ENCODE assay signal across 34 cellular contexts in the genomic region with DNA sequence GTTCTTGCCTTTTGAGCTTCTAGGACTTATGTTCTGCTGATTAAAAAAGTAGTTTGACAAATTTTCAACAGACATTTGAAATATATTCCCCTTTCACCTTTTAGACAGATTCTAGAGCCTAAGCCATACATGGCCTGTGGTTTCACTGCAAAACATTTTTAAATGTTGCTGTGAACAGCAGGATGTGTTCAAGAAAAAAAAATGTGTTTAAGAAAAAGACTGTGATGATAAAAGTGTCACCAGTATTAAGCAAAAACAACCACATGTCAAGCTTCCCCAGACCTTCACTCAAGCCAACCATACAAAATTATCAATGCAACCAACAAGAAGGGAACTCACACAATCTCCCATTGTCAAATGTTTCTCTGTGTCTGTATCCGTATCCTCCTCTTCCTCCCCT.
"Had no signal": no experiment of that assay in that cellular context is flagged by ENCODE, and none has a peak within 500 bp of the region (broad histone marks: within the 10 kb centered on the region; RNA-seq: fewer than 3 reads in every experiment).

No MANE protein-coding gene starts in this region.

- DNase-seq: activated B cell treated with CpG ODN at 0.5 μM for 24 hours; activated CD4-positive, alpha-beta memory T cell treated with anti-CD3 and anti-CD28 coated beads, Interleukin-2, amount 10 ng/mL, durations not matched to agents 7 days and 5 days; activated CD4-positive, alpha-beta T cell treated with anti-CD3 and anti-CD28 coated beads for 4 hours; activated CD4-positive, alpha-beta T cell treated with anti-CD3 and anti-CD28 coated beads, Interleukin-2, amount 50 U/mL, for 1 hour; activated CD4-positive, CD25-positive, alpha-beta regulatory T cell treated with anti-CD3 and anti-CD28 coated beads, Interleukin-2, amount 50 U/mL, for 72 hours; activated CD8-positive, alpha-beta memory T cell treated with anti-CD3 and anti-CD28 coated beads for 24 hours; activated CD8-positive, alpha-beta memory T cell treated with anti-CD3 and anti-CD28 coated beads, Interleukin-2, amount 10 ng/mL, durations not matched to agents 7 days and 5 days; activated CD8-positive, alpha-beta memory T cell treated with anti-CD3 and anti-CD28 coated beads, Interleukin-2, amount 50 U/mL, for 48 hours; activated effector memory CD4-positive, alpha-beta T cell treated with Interleukin-2 at 50 U/mL for 16 hours; activated naive CD4-positive, alpha-beta T cell treated with anti-CD3 and anti-CD28 coated beads, Interleukin-2, amount 10 ng/mL, durations not matched to agents 7 days and 5 days; activated naive CD8-positive, alpha-beta T cell treated with anti-CD3 and anti-CD28 coated beads, Interleukin-2, amount 50 U/mL, for 24 hours; activated T-cell treated with anti-CD3 and anti-CD28 coated beads, Interleukin-2, amount 50 U/mL, for 48 hours; anterior cingulate cortex; caudate nucleus; Kasumi-1; MM.1S; MV-4-11; NCI-H1092; NCI-H1436 treated with DMSO at 0.1 percent for 48 hours; NCI-H1694 treated with DMSO at 0.1 percent for 48 hours; NCI-H2029; NCI-H345; NCI-H524 treated with DMSO at 0.1 percent for 48 hours; NK-92 treated with Interleukin-12 subunit alpha and Interleukin-12 subunit beta, amount 100 ng/mL, for 24 hours; PC-3; Right ventricle myocardium superior; SW 1271; T-helper 1 cell; T-helper 2 cell; T-helper 9 cell had no signal

- H3K27ac ChIP-seq: VCaP had no signal

- H3K4me3 Mint-ChIP-seq: activated B cell treated with CpG ODN at 0.5 μM for 24 hours; activated CD4-positive, alpha-beta memory T cell treated with anti-CD3 and anti-CD28 coated beads, Interleukin-2, amount 10 ng/mL, durations not matched to agents 7 days and 5 days; activated CD8-positive, alpha-beta memory T cell treated with anti-CD3 and anti-CD28 coated beads, Interleukin-2, amount 10 ng/mL, durations not matched to agents 7 days and 5 days; activated naive CD4-positive, alpha-beta T cell treated with anti-CD3 and anti-CD28 coated beads, Interleukin-2, amount 10 ng/mL, durations not matched to agents 7 days and 5 days; activated naive CD8-positive, alpha-beta T cell; activated naive CD8-positive, alpha-beta T cell treated with anti-CD3 and anti-CD28 coated beads, Interleukin-2, amount 50 U/mL, for 24 hours; brain had no signal

- H3K36me3 Mint-ChIP-seq: activated CD8-positive, alpha-beta memory T cell treated with anti-CD3 and anti-CD28 coated beads, Interleukin-2, amount 10 ng/mL, durations not matched to agents 7 days and 5 days; activated naive CD4-positive, alpha-beta T cell treated with anti-CD3 and anti-CD28 coated beads, Interleukin-2, amount 10 ng/mL, durations not matched to agents 7 days and 5 days; activated naive CD8-positive, alpha-beta T cell; brain had no signal

- H3K27me3 Mint-ChIP-seq: activated naive CD4-positive, alpha-beta T cell treated with anti-CD3 and anti-CD28 coated beads, Interleukin-2, amount 10 ng/mL, durations not matched to agents 7 days and 5 days; activated naive CD8-positive, alpha-beta T cell; brain had no signal

- H3K9me3 Mint-ChIP-seq: activated B cell treated with CpG ODN at 0.5 μM for 24 hours; activated CD4-positive, alpha-beta memory T cell treated with anti-CD3 and anti-CD28 coated beads, Interleukin-2, amount 10 ng/mL, durations not matched to agents 7 days and 5 days; activated naive CD4-positive, alpha-beta T cell treated with anti-CD3 and anti-CD28 coated beads, Interleukin-2, amount 10 ng/mL, durations not matched to agents 7 days and 5 days; activated naive CD8-positive, alpha-beta T cell treated with anti-CD3 and anti-CD28 coated beads, Interleukin-2, amount 50 U/mL, for 24 hours had no signal

- H3K4me1 Mint-ChIP-seq: activated naive CD4-positive, alpha-beta T cell treated with anti-CD3 and anti-CD28 coated beads, Interleukin-2, amount 10 ng/mL, durations not matched to agents 7 days and 5 days; brain had no signal

- ATAC-seq: activated CD8-positive, alpha-beta memory T cell treated with anti-CD3 and anti-CD28 coated beads, Interleukin-2, amount 10 ng/mL, durations not matched to agents 7 days and 5 days; activated naive CD8-positive, alpha-beta T cell treated with anti-CD3 and anti-CD28 coated beads, Interleukin-2, amount 50 U/mL, for 24 hours; PC-3 had no signal

- FAIRE-seq: bronchial epithelial cell had no signal

- H3K27ac Mint-ChIP-seq: activated B cell treated with CpG ODN at 0.5 μM for 24 hours; activated CD4-positive, alpha-beta memory T cell treated with anti-CD3 and anti-CD28 coated beads, Interleukin-2, amount 10 ng/mL, durations not matched to agents 7 days and 5 days; activated CD8-positive, alpha-beta memory T cell treated with anti-CD3 and anti-CD28 coated beads, Interleukin-2, amount 10 ng/mL, durations not matched to agents 7 days and 5 days; activated naive CD4-positive, alpha-beta T cell treated with anti-CD3 and anti-CD28 coated beads, Interleukin-2, amount 10 ng/mL, durations not matched to agents 7 days and 5 days; activated naive CD8-positive, alpha-beta T cell; activated naive CD8-positive, alpha-beta T cell treated with anti-CD3 and anti-CD28 coated beads, Interleukin-2, amount 50 U/mL, for 24 hours; brain had no signal
